In genomic region chr13:112994084-112994780, GRCh38 we compare ENCODE assay signal across 16 cellular contexts. TPM values are rescaled to one million over a fixed set of nuclear protein-coding genes. Genes with fewer than 3 reads are reported as not detected.
DNase-seq lines count a peak whose midpoint lies in the region; ATAC-seq and TF ChIP-seq lines count a peak whose summit lies in the region.
"Had no signal": no experiment of that assay in that cellular context is flagged by ENCODE, and none has a peak within 500 bp of the region (broad histone marks: within the 10 kb centered on the region; RNA-seq: fewer than 3 reads in every experiment).

No MANE protein-coding gene starts in this region.

- 91% methylated on average over 46 of the region's 46 CpGs for WGBS in mesenchymal stem cell

- no peak overlapping the region for H3K4me3 Mint-ChIP-seq in chondrocyte (ENCODE audit: unreplicated experiment)
- H3K4me3 Mint-ChIP-seq: CD8-positive, alpha-beta memory T cell had no signal

- CTCF ChIA-PET in HEK293 (lab: Yijun Ruan, JAX): interaction anchor here (0.7 to 1.4 kb wide), 2 partner anchors 8 to 51 kb away, joined by 4 read pairs; no protein-coding TSS in a partner anchor

- POLR2A ChIA-PET in HEK293 (lab: Yijun Ruan, JAX): no interaction called here

- no peak overlapping the region for H4K8ac ChIP-seq in mesenchymal stem cell (ENCODE audit: low read length)

- TF ChIP-seq POLR2A in uterus (IDR thresholded peaks at IDR 0.05): no peak

- H3K27ac ChIP-seq in HEK293 (ENCODE audit: extremely low read depth, low read depth, low read length) (no peak overlapping the region), SJCRH30 (peak overlapping the region; percentile 63), mesenchymal stem cell (ENCODE audit: low read length, poor library complexity, severe bottlenecking) (no peak overlapping the region), uterus (no peak overlapping the region)

- H3K36me3 ChIP-seq in HEK293 (ENCODE audit: control insufficient read depth in 2 of 2, insufficient read depth in 1 of 2, low read length in 2 of 2): no peaks in the 10 kb centered on the region
- no peaks in the 10 kb centered on the region for H3K36me3 ChIP-seq in SJCRH30
- H3K36me3 ChIP-seq in mesenchymal stem cell (ENCODE audit: control insufficient read depth in 1 of 2, insufficient read depth in 2 of 2, low read depth in 1 of 2, low read length in 2 of 2): no peaks in the 10 kb centered on the region
- no peaks in the 10 kb centered on the region for H3K36me3 ChIP-seq in skeletal muscle satellite cell (ENCODE audit: insufficient read depth, low read length)
- H3K36me3 ChIP-seq in uterus: no peaks in the 10 kb centered on the region

- no peaks in the 10 kb centered on the region for H3K4me1 ChIP-seq in HEK293 (ENCODE audit: control insufficient read depth, insufficient read depth, low read length)
- peaks cover 40% of the 10 kb centered on the region for H3K4me1 ChIP-seq in SJCRH30
- no peaks in the 10 kb centered on the region for H3K4me1 ChIP-seq in mesenchymal stem cell (ENCODE audit: control insufficient read depth, insufficient read depth, low read depth, low read length)
- peaks cover 16% of the 10 kb centered on the region for H3K4me1 ChIP-seq in skeletal muscle satellite cell (ENCODE audit: control insufficient read depth, insufficient read depth, low read length)
- H3K4me1 ChIP-seq in uterus: no peaks in the 10 kb centered on the region

- no peak overlapping the region for H3K18ac ChIP-seq in mesenchymal stem cell (ENCODE audit: low read depth in 1 of 2, low read length in 2 of 2)

- H2AK5ac ChIP-seq in mesenchymal stem cell (ENCODE audit: low read length, severe bottlenecking): no peak overlapping the region

- H2BK12ac ChIP-seq in mesenchymal stem cell (ENCODE audit: low read length in 2 of 2): no peak overlapping the region

- no peak overlapping the region for H2BK120ac ChIP-seq in mesenchymal stem cell (ENCODE audit: low read depth, low read length)

- H3K36me3 Mint-ChIP-seq in chondrocyte (ENCODE audit: low read depth): no peaks in the 10 kb centered on the region

- peak overlapping the region; percentile 11 for H4K91ac ChIP-seq in mesenchymal stem cell (ENCODE audit: low read length)

- TF ChIP-seq CTCF in HEK293 (tag by site-specific recombination; IDR thresholded peaks at IDR 0.05) (no peak), chondrocyte (IDR thresholded peaks at IDR 0.05) (no peak), uterus (IDR thresholded peaks at IDR 0.05) (no peak)

- no peaks in the 10 kb centered on the region for H3K9me3 Mint-ChIP-seq in chondrocyte (ENCODE audit: low read depth)

- H3K27me3 Mint-ChIP-seq in chondrocyte (ENCODE audit: low read depth): peaks cover 24% of the 10 kb centered on the region
- H3K27me3 Mint-ChIP-seq: CD8-positive, alpha-beta memory T cell had no signal

- no peak overlapping the region for H2BK5ac ChIP-seq in mesenchymal stem cell (ENCODE audit: low read depth, low read length, poor library complexity, severe bottlenecking)

- H3K27ac Mint-ChIP-seq in chondrocyte (ENCODE audit: unreplicated experiment): no peak overlapping the region

- intact Hi-C loops in uterus (cut with DNase I; ENCODE audit: low total_unique reads): no loop called here

- H3K79me1 ChIP-seq in mesenchymal stem cell (replicated peaks; ENCODE audit: low read length, poor library complexity, severe bottlenecking): no peaks in the 10 kb centered on the region

- H3K4me3 ChIP-seq in HEK293 (ENCODE audit: low read depth, low read length): no peak overlapping the region
- H3K4me3 ChIP-seq in SJCRH30: no peak overlapping the region
- peak overlapping the region in 1 of 2 experiments; percentile 20 for H3K4me3 ChIP-seq in mesenchymal stem cell (ENCODE audit: insufficient read depth in 1 of 2, low read depth in 1 of 2, low read length in 2 of 2)
- peak overlapping the region; percentile 60 for H3K4me3 ChIP-seq in skeletal muscle satellite cell (ENCODE audit: low read length)
- H3K4me3 ChIP-seq in uterus: no peak overlapping the region
- H3K4me3 ChIP-seq: GM12878 had no signal

- H3K9me3 ChIP-seq in HEK293 (ENCODE audit: control insufficient read depth, insufficient read depth, low read depth, low read length) (no peaks in the 10 kb centered on the region), SJCRH30 (replicated peaks) (no peaks in the 10 kb centered on the region), mesenchymal stem cell (ENCODE audit: control insufficient read depth, low read length) (no peaks in the 10 kb centered on the region), skeletal muscle satellite cell (replicated peaks; ENCODE audit: low read length) (no peaks in the 10 kb centered on the region), uterus (no peaks in the 10 kb centered on the region)

- peak; percentile 60 to 64 for DNase-seq in SJCRH30
- DNase-seq in mesenchymal stem cell: no peak
- DNase-seq in chondrocyte (ENCODE audit: low spot score): no peak
- no peak for DNase-seq in uterus
- no peak for DNase-seq in HuH-7 (ENCODE audit: low spot score)
- DNase-seq: CD8-positive, alpha-beta memory T cell; DND-41; GDM1; HCEC 1CT; NCI-H187; NCI-H69; SIG-M5 had no signal

- no peak overlapping the region for H2BK15ac ChIP-seq in mesenchymal stem cell (ENCODE audit: low read depth, poor library complexity, severe bottlenecking)

- ATAC-seq in HG02852 (IDR thresholded peaks at IDR 0.05; ENCODE audit: unreplicated experiment): no peak
- ATAC-seq: GM12878 had no signal

- peak overlapping the region in 1 of 2 experiments; percentile 61 for H3K14ac ChIP-seq in mesenchymal stem cell (ENCODE audit: low read length in 2 of 2)

- H3K9ac ChIP-seq in mesenchymal stem cell (ENCODE audit: low read length): no peak overlapping the region
- peak overlapping the region; percentile 51 for H3K9ac ChIP-seq in skeletal muscle satellite cell (ENCODE audit: low read depth, low read length)

- no peak overlapping the region for H3K23ac ChIP-seq in mesenchymal stem cell (ENCODE audit: low read length in 2 of 2)

- H3K27me3 ChIP-seq in SJCRH30: peaks cover 13% of the 10 kb centered on the region; the same call in 1 of the 2 replicates
- peaks cover 23 to 90% of the 10 kb centered on the region in 2 experiments for H3K27me3 ChIP-seq in mesenchymal stem cell (ENCODE audit: control insufficient read depth in 1 of 2, insufficient read depth in 1 of 2, low read length in 2 of 2)
- peaks cover 47% of the 10 kb centered on the region for H3K27me3 ChIP-seq in skeletal muscle satellite cell (ENCODE audit: control insufficient read depth, insufficient read depth, low read length)
- H3K27me3 ChIP-seq in uterus: no peaks in the 10 kb centered on the region

- no peak overlapping the region for H3K4me2 ChIP-seq in mesenchymal stem cell (ENCODE audit: low read length, poor library complexity, severe bottlenecking)
- peak overlapping the region; percentile 80 for H3K4me2 ChIP-seq in skeletal muscle satellite cell (ENCODE audit: low read length)

- no peak overlapping the region for H3K4ac ChIP-seq in mesenchymal stem cell (ENCODE audit: low read depth in 1 of 2, low read length in 2 of 2)

- no peaks in the 10 kb centered on the region for H3K4me1 Mint-ChIP-seq in chondrocyte (ENCODE audit: low read depth)

- no peak overlapping the region for H2AFZ ChIP-seq in mesenchymal stem cell (ENCODE audit: low read depth, low read length)

TF ChIP-seq in HEK293, 187 proteins besides CTCF, POLR2A, EP300 and RAD21 (continues in another document):
- TF ChIP-seq HIC1 (tag by site-specific recombination; IDR thresholded peaks at IDR 0.05) (peak; percentile 54; the same call in 1 of the 2 replicates), ZNF624 (tag by site-specific recombination; IDR thresholded peaks at IDR 0.05) (no peak), ZNF610 (tag by site-specific recombination; IDR thresholded peaks at IDR 0.05; ENCODE audit: borderline replicate concordance) (no peak), ZNF776 (tag by site-specific recombination; IDR thresholded peaks at IDR 0.05; ENCODE audit: borderline replicate concordance) (no peak), ZNF362 (tag by site-specific recombination; IDR thresholded peaks at IDR 0.05) (no peak), ZNF350 (tag by site-specific recombination; IDR thresholded peaks at IDR 0.05) (no peak)

RNA-seq across cellular contexts. Expression of gene MCF2L, which starts 25.2 kb away (rescaled TPM):
- 4.4 and 4.6 TPM in 2 replicates for total RNA-seq in SJCRH30 (2014; rRNA removed; shearing (Covaris generic))
- 0.22 TPM for polyA plus RNA-seq in mesenchymal stem cell (2013, experiment 1 of 2)
- 0.07 TPM for polyA plus RNA-seq in mesenchymal stem cell (2013, experiment 2 of 2)
- total RNA-seq in skeletal muscle satellite cell (2012; rRNA removed): 6.6 and 8.6 TPM in 2 replicates
- total RNA-seq in chondrocyte: 6.7 to 8.0 TPM (median 7.6 TPM) in 3 replicates
- total RNA-seq in uterus: 100 to 1,000 TPM in 1 of 4 donors, 10 to 100 TPM in 3; 25.0 to 103 (median 61.0) TPM

Comparison
In these comparisons a context has a peak if more than half of its experiments do, and no peak if none do; other contexts are left out.
1. DNase-seq: peak in SJCRH30 (2 of 2); none in mesenchymal stem cell (single experiment), chondrocyte (single experiment), uterus (0 of 2) and HuH-7 (single experiment).